ENCODE assay signal across 12 cellular contexts in the genomic region with DNA sequence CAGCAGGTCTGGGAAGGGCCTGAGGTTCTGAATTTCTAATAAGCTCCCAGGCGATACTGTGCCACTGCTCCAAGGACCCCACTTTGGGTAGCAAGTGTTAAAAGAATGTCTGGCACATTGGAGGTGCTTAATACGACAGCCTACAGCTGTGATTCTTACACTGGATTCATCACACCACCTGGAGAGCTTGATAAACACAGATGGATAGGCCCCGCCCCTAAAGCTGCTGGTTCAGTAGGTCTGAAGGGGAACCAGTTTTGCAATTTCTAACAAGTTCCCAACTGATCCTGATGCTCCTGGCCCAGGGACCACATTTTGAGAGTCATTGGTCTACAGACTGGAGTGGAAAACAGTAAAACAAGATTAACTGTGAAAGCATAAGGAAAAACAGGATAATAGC.
"Had no signal": no experiment of that assay in that cellular context is flagged by ENCODE, and none has a peak within 500 bp of the region (broad histone marks: within the 10 kb centered on the region; RNA-seq: fewer than 3 reads in every experiment).

No MANE protein-coding gene starts in this region.

- H3K9me3 ChIP-seq: esophagus squamous epithelium, pancreas, testis had no signal

- H3K27ac ChIP-seq: esophagus squamous epithelium, pancreas, testis had no signal

- H3K36me3 ChIP-seq: esophagus squamous epithelium, pancreas had no signal

- H3K4me3 ChIP-seq: esophagus squamous epithelium, pancreas, testis had no signal

- ATAC-seq: pancreas; stimulated activated naive CD8-positive, alpha-beta T cell treated with anti-CD3 and anti-CD28 coated beads, Interleukin-15, amount 100 ng/mL, for 72 hours had no signal

- H3K4me1 ChIP-seq: esophagus squamous epithelium, pancreas, testis had no signal

- H3K27me3 ChIP-seq: testis had no signal

- DNase-seq: activated CD4-positive, alpha-beta T cell treated with anti-CD3 and anti-CD28 coated beads, Interleukin-2, amount 10 ng/mL, durations not matched to agents 7 days and 5 days; activated CD4-positive, CD25-positive, alpha-beta regulatory T cell; activated CD8-positive, alpha-beta memory T cell treated with anti-CD3 and anti-CD28 coated beads for 24 hours; activated naive CD4-positive, alpha-beta T cell treated with Interleukin-2 at 50 U/mL for 16 hours; esophagus squamous epithelium; foreskin fibroblast; head of caudate nucleus; midbrain; pancreas; stimulated activated CD4-positive, alpha-beta T cell treated with anti-CD3 and anti-CD28 coated beads, Interleukin-4, amount 100 ng/mL, for 1 hour; stimulated activated naive CD8-positive, alpha-beta T cell treated with anti-CD3 and anti-CD28 coated beads, Interleukin-15, amount 100 ng/mL, for 72 hours; testis had no signal
